Comparison of ENCODE assay signal across 1 cellular context in the genomic region with DNA sequence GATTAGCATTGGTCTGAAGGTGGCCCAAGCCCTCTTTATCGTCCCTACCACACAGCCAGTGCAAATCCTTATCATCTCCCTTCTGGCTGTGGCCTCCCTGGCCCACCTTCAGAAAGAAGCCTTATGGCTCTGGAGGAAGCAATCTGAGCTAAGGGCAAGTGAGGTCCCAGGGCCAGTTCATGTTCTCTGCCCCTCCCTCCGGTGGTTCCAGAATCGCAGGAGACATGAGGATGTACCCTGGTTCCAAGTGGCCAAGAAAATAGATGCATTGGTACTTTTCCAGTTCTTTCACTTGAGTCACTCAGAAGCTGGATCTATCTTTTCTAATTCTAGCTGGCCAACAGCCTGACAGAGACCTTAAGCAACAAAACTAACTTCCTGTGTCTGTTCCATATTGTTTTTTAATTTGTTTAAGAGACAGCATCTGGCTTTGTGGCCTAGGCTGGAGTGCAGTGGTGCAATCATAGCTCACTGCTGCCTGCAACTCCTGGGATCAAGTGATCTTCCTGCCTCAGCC.
TF ChIP-seq lines count a peak whose summit lies in the region.

No MANE protein-coding gene starts in this region.

TF ChIP-seq in K562, 482 proteins besides CTCF, POLR2A, EP300 and RAD21 (continued from another document and continues in another):
- TF ChIP-seq, protein P1, sequence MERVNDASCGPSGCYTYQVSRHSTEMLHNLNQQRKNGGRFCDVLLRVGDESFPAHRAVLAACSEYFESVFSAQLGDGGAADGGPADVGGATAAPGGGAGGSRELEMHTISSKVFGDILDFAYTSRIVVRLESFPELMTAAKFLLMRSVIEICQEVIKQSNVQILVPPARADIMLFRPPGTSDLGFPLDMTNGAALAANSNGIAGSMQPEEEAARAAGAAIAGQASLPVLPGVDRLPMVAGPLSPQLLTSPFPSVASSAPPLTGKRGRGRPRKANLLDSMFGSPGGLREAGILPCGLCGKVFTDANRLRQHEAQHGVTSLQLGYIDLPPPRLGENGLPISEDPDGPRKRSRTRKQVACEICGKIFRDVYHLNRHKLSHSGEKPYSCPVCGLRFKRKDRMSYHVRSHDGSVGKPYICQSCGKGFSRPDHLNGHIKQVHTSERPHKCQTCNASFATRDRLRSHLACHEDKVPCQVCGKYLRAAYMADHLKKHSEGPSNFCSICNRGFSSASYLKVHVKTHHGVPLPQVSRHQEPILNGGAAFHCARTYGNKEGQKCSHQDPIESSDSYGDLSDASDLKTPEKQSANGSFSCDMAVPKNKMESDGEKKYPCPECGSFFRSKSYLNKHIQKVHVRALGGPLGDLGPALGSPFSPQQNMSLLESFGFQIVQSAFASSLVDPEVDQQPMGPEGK (CRISPR knock-in tag; IDR thresholded peaks at IDR 0.05; ENCODE audit: borderline replicate concordance) = no peak
- TF ChIP-seq ZNF695 (CRISPR knock-in tag; IDR thresholded peaks at IDR 0.05) = no peak
- peak; percentile 94 for TF ChIP-seq NFIC (IDR thresholded peaks at IDR 0.05)
- peak; percentile 85 for TF ChIP-seq HES1 (IDR thresholded peaks at IDR 0.05; ENCODE audit: low read depth)
- TF ChIP-seq CBX2 (IDR thresholded peaks at IDR 0.05; ENCODE audit: insufficient read depth, low read length, poor library complexity, severe bottlenecking) = no peak
- no peak for TF ChIP-seq SETDB1 (IDR thresholded peaks at IDR 0.05; ENCODE audit: low read length)
- no peak; the same call in 1 of the 2 replicates for TF ChIP-seq ZNF263 (CRISPR knock-in tag; IDR thresholded peaks at IDR 0.05; ENCODE audit: borderline replicate concordance)
- peak; percentile 34; the same call in 1 of the 2 replicates for TF ChIP-seq ATF3 (IDR thresholded peaks at IDR 0.05)
- TF ChIP-seq ATF3 (CRISPR knock-in tag; conservative IDR thresholded peaks at IDR 0.05) = no peak
- no peak for TF ChIP-seq ZNF3 (CRISPR knock-in tag; IDR thresholded peaks at IDR 0.05)
- peak; percentile 95 for TF ChIP-seq POLR2AphosphoS5 (IDR thresholded peaks at IDR 0.05; ENCODE audit: control insufficient read depth, insufficient read depth, low read depth, low read length)
- no peak for TF ChIP-seq HNRNPK (IDR thresholded peaks at IDR 0.05; ENCODE audit: low read depth, low read length, poor library complexity, severe bottlenecking)
- TF ChIP-seq NFRKB (IDR thresholded peaks at IDR 0.05; ENCODE audit: low read depth) = no peak
- no peak for TF ChIP-seq ZNF280B (CRISPR knock-in tag; IDR thresholded peaks at IDR 0.05)
- no peak for TF ChIP-seq FUS (optimal IDR thresholded peaks at IDR 0.05; ENCODE audit: low read depth, low read length)
- TF ChIP-seq POLR2AphosphoS2 (IDR thresholded peaks at IDR 0.05; ENCODE audit: low read length) = no peak
- TF ChIP-seq ZNF561 (CRISPR knock-in tag; conservative IDR thresholded peaks at IDR 0.05) = no peak
- TF ChIP-seq MLLT1 (IDR thresholded peaks at IDR 0.05) = peak in 1 of 2 experiments; percentile 46; a peak in 1 of 4 replicates
- peak; percentile 68; the same call in 1 of the 2 replicates for TF ChIP-seq MYC (IDR thresholded peaks at IDR 0.05; ENCODE audit: low read depth, low read length)
- TF ChIP-seq MYC (CRISPR knock-in tag; IDR thresholded peaks at IDR 0.05; ENCODE audit: borderline replicate concordance, low read depth) = no peak
- no peak for TF ChIP-seq NFXL1 (CRISPR knock-in tag; IDR thresholded peaks at IDR 0.05)
- TF ChIP-seq FOSL1 (tag; conservative IDR thresholded peaks at IDR 0.05) = peak; percentile 75
- TF ChIP-seq ETV6 (IDR thresholded peaks at IDR 0.05; ENCODE audit: borderline replicate concordance in 1 of 2, low read depth in 2 of 2, low read length in 1 of 2) = peak in 1 of 2 experiments; percentile 44; a peak in 1 of 4 replicates
- TF ChIP-seq ETV6 (CRISPR knock-in tag; IDR thresholded peaks at IDR 0.05; ENCODE audit: borderline replicate concordance) = no peak
- TF ChIP-seq SMC3 (conservative IDR thresholded peaks at IDR 0.05; ENCODE audit: insufficient read depth, low read depth, low read length) = no peak
- no peak for TF ChIP-seq CTCFL (IDR thresholded peaks at IDR 0.05; ENCODE audit: borderline replicate concordance, insufficient read depth, low read depth, low read length, poor library complexity, severe bottlenecking)
- TF ChIP-seq ARNT (IDR thresholded peaks at IDR 0.05) = peak; percentile 60 to 97; a peak in 3 of 4 replicates
- TF ChIP-seq PHB2 (IDR thresholded peaks at IDR 0.05; ENCODE audit: low read depth) = peak; percentile 86; the same call in 1 of the 2 replicates
- TF ChIP-seq MEIS2 (IDR thresholded peaks at IDR 0.05; ENCODE audit: partially characterized antibody) = peak; percentile 34
- TF ChIP-seq SUPT5H (IDR thresholded peaks at IDR 0.05) = no peak
- TF ChIP-seq TFAM (CRISPR knock-in tag; conservative IDR thresholded peaks at IDR 0.05) = no peak
- no peak for TF ChIP-seq ZNF780A (CRISPR knock-in tag; IDR thresholded peaks at IDR 0.05)
- TF ChIP-seq RCOR1 (IDR thresholded peaks at IDR 0.05; ENCODE audit: borderline replicate concordance in 1 of 2, low read depth in 2 of 2, low read length in 2 of 2) = peak; percentile 99 to 100
- 0 out of 2 replicates have a peak, but pooled peaks have one; percentile 2 for TF ChIP-seq MEF2D (tag; conservative IDR thresholded peaks at IDR 0.05; ENCODE audit: low read depth)
- TF ChIP-seq, protein P2, sequence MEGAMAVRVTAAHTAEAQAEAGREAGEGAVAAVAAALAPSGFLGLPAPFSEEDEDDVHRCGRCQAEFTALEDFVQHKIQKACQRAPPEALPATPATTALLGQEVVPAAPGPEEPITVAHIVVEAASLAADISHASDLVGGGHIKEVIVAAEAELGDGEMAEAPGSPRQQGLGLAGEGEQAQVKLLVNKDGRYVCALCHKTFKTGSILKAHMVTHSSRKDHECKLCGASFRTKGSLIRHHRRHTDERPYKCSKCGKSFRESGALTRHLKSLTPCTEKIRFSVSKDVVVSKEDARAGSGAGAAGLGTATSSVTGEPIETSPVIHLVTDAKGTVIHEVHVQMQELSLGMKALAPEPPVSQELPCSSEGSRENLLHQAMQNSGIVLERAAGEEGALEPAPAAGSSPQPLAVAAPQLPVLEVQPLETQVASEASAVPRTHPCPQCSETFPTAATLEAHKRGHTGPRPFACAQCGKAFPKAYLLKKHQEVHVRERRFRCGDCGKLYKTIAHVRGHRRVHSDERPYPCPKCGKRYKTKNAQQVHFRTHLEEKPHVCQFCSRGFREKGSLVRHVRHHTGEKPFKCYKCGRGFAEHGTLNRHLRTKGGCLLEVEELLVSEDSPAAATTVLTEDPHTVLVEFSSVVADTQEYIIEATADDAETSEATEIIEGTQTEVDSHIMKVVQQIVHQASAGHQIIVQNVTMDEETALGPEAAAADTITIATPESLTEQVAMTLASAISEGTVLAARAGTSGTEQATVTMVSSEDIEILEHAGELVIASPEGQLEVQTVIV (CRISPR knock-in tag; IDR thresholded peaks at IDR 0.05; ENCODE audit: borderline replicate concordance) = no peak
- TF ChIP-seq MYBL2 (IDR thresholded peaks at IDR 0.05; ENCODE audit: low read depth) = no peak
- TF ChIP-seq MYBL2 (CRISPR knock-in tag; IDR thresholded peaks at IDR 0.05; ENCODE audit: borderline replicate concordance) = no peak
- TF ChIP-seq HNRNPLL (IDR thresholded peaks at IDR 0.05; ENCODE audit: low read depth, low read length, poor library complexity, severe bottlenecking) = no peak
- TF ChIP-seq MED1 (CRISPR knock-in tag; IDR thresholded peaks at IDR 0.05; ENCODE audit: borderline replicate concordance) = no peak
- TF ChIP-seq DEAF1 (CRISPR knock-in tag; IDR thresholded peaks at IDR 0.05) = no peak
- TF ChIP-seq SRSF1 (IDR thresholded peaks at IDR 0.05; ENCODE audit: low read depth, low read length) = no peak
- TF ChIP-seq, protein P3, sequence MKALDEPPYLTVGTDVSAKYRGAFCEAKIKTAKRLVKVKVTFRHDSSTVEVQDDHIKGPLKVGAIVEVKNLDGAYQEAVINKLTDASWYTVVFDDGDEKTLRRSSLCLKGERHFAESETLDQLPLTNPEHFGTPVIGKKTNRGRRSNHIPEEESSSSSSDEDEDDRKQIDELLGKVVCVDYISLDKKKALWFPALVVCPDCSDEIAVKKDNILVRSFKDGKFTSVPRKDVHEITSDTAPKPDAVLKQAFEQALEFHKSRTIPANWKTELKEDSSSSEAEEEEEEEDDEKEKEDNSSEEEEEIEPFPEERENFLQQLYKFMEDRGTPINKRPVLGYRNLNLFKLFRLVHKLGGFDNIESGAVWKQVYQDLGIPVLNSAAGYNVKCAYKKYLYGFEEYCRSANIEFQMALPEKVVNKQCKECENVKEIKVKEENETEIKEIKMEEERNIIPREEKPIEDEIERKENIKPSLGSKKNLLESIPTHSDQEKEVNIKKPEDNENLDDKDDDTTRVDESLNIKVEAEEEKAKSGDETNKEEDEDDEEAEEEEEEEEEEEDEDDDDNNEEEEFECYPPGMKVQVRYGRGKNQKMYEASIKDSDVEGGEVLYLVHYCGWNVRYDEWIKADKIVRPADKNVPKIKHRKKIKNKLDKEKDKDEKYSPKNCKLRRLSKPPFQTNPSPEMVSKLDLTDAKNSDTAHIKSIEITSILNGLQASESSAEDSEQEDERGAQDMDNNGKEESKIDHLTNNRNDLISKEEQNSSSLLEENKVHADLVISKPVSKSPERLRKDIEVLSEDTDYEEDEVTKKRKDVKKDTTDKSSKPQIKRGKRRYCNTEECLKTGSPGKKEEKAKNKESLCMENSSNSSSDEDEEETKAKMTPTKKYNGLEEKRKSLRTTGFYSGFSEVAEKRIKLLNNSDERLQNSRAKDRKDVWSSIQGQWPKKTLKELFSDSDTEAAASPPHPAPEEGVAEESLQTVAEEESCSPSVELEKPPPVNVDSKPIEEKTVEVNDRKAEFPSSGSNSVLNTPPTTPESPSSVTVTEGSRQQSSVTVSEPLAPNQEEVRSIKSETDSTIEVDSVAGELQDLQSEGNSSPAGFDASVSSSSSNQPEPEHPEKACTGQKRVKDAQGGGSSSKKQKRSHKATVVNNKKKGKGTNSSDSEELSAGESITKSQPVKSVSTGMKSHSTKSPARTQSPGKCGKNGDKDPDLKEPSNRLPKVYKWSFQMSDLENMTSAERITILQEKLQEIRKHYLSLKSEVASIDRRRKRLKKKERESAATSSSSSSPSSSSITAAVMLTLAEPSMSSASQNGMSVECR (CRISPR knock-in tag; IDR thresholded peaks at IDR 0.05) = no peak
- TF ChIP-seq KAT8 (IDR thresholded peaks at IDR 0.05; ENCODE audit: low read depth) = no peak
- peak; percentile 74 for TF ChIP-seq ETV1 (tag; conservative IDR thresholded peaks at IDR 0.05; ENCODE audit: low read depth)
